ENCODE assay signal across 8 cellular contexts in the genomic region with DNA sequence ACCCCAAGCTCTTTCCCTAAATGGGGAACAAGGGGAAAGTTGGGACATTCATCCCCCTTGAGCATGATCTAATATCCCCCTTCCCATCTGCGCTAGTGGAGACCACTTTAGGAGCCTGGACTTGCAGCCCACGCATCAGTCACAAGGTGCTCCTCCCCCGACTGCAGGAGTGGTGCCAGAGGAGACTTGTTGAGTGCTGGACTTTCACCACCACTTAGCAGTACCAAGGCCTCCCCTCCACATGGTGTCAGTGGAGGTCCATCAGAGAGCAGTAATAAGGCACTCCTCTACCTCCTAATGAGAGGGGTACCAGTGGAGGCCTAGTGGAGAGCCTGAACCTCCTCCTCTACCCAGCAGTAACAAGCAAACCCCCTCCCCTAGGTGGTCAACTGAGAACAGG. TPM values are rescaled to one million over a fixed set of nuclear protein-coding genes. Genes with fewer than 3 reads are reported as not detected.
DNase-seq lines count a peak whose midpoint lies in the region; ATAC-seq, FAIRE-seq and TF ChIP-seq lines count a peak whose summit lies in the region.

No MANE protein-coding gene starts in this region.

- H3K9ac ChIP-seq in Loucy (ENCODE audit: low read depth, low read length, poor library complexity, severe bottlenecking) (no peak overlapping the region), GM12878 (ENCODE audit: control insufficient read depth, insufficient read depth, low read length) (no peak overlapping the region)

- FAIRE-seq in GM12878 (lab: Jason Lieb, UNC) = peak; percentile 49

- intact Hi-C loops in GM12878 (cut with micrococcal nuclease; ENCODE audit: unreplicated experiment) = loop anchor here (1.0 to 5.0 kb wide), 3 partner anchors 119 to 427 kb away; no protein-coding TSS in a partner anchor
- intact Hi-C loops in thyroid gland (cut with DNase I) = no loop called here

- no TSS peak for BruUV-seq in GM12878 (replicated peaks; lab: Mats Ljungman, UMichigan)

- H3K4me3 ChIP-seq in Loucy (ENCODE audit: low read length, poor library complexity, severe bottlenecking) (no peak overlapping the region), GM12878 (no peak overlapping the region), thyroid gland (replicated peaks in 1 of 3) (no peak overlapping the region)

- no peaks in the 10 kb centered on the region for H3K4me1 ChIP-seq in Loucy (ENCODE audit: insufficient read depth, low read length, poor library complexity, severe bottlenecking)
- no peaks in the 10 kb centered on the region for H3K4me1 ChIP-seq in GM12878 (ENCODE audit: control insufficient read depth, insufficient read depth, low read length)
- no peaks in the 10 kb centered on the region for H3K4me1 ChIP-seq in thyroid gland

- H3K9me2 ChIP-seq in Loucy (replicated peaks; ENCODE audit: low read depth, low read length) = no peaks in the 10 kb centered on the region

- ATAC-seq in GM19395 (IDR thresholded peaks at IDR 0.05; ENCODE audit: unreplicated experiment) (peak; percentile 74), GM12878 (peak; percentile 99)

- in situ Hi-C loops in GM12878 (cut with MboI) = loop anchor here (5.0 kb wide), 1 partner anchor 186 kb away; no protein-coding TSS in a partner anchor

- no peaks in the 10 kb centered on the region for H3K27me3 ChIP-seq in Loucy (ENCODE audit: insufficient read depth, low read length, poor library complexity, severe bottlenecking)
- no peaks in the 10 kb centered on the region for H3K27me3 ChIP-seq in GM12878 (replicated peaks in 1 of 2; ENCODE audit: control insufficient read depth in 2 of 2, insufficient read depth in 2 of 2, low read length in 1 of 2)
- no peaks in the 10 kb centered on the region for H3K27me3 ChIP-seq in thyroid gland

- TF ChIP-seq POLR2A in GM12878 (IDR thresholded peaks at IDR 0.05; ENCODE audit: low read depth, low read length) (no peak), thyroid gland (IDR thresholded peaks at IDR 0.05) (no peak)

- SMC1A ChIA-PET in GM12878 (lab: Charles Lee; ENCODE audit: uncharacterized antibody, unreplicated experiment) = interaction anchor here (2.6 to 2.7 kb wide), 2 partner anchors 11 to 186 kb away, joined by 6 to 17 read pairs; no protein-coding TSS in a partner anchor

- no peak overlapping the region for H3K27ac ChIP-seq in GM12878 (ENCODE audit: control insufficient read depth, insufficient read depth)
- H3K27ac ChIP-seq in thyroid gland = no peak overlapping the region

- no peaks in the 10 kb centered on the region for H3F3A ChIP-seq in Loucy (ENCODE audit: low read depth)

- RAD21 ChIA-PET in GM12878 (lab: Charles Lee; ENCODE audit: unreplicated experiment) = interaction anchor here (0.6 kb wide), 1 partner anchor 186 kb away, joined by 3 read pairs; no protein-coding TSS in a partner anchor

- POLR2A ChIA-PET in GM12878 (lab: Charles Lee) = no interaction called here

- CTCF ChIA-PET in GM12878 (lab: Yijun Ruan, JAX) = interaction anchor here (0.7 to 1.4 kb wide), 7 partner anchors 47 to 191 kb away, joined by 3 to 7 read pairs (median 4); no protein-coding TSS in a partner anchor

- H3K79me2 ChIP-seq in Loucy (ENCODE audit: insufficient read depth, low read length) (no peaks in the 10 kb centered on the region), GM12878 (ENCODE audit: control insufficient read depth, insufficient read depth, low read length) (no peaks in the 10 kb centered on the region)

- H4K20me1 ChIP-seq in Loucy (ENCODE audit: insufficient read depth, low read length, poor library complexity, severe bottlenecking) = no peaks in the 10 kb centered on the region
- no peaks in the 10 kb centered on the region for H4K20me1 ChIP-seq in GM12878 (ENCODE audit: control insufficient read depth, insufficient read depth)

- DNase-seq in COLO668 (lab: John Stamatoyannopoulos, UW; ENCODE audit: unreplicated experiment) = peak; percentile 26
- peak; percentile 24 for DNase-seq in GM12878 (ENCODE audit: low read depth, low spot score)
- DNase-seq in thyroid gland = peak; percentile 13 to 16
- DNase-seq in NCI-H1417 treated with DMSO at 0.1 percent for 48 hours (lab: John Stamatoyannopoulos, UW) = no peak
- no peak for DNase-seq in GM19238 (ENCODE audit: insufficient read length, low spot score)
- DNase-seq in occipital lobe (lab: John Stamatoyannopoulos, UW) = no peak

- H3K36me3 ChIP-seq in Loucy (ENCODE audit: insufficient read depth, low read length) = no peaks in the 10 kb centered on the region
- no peaks in the 10 kb centered on the region for H3K36me3 ChIP-seq in GM12878 (ENCODE audit: control insufficient read depth in 2 of 2, insufficient read depth in 2 of 2, low read length in 1 of 2)
- H3K36me3 ChIP-seq in thyroid gland = no peaks in the 10 kb centered on the region

- WGBS in GM12878 (ENCODE audit: insufficient coverage, insufficient replicate concordance, low lambda C conversion rate, missing lambda C conversion rate) = 57% methylated on average over 3 of the region's 3 CpGs
- WGBS in thyroid gland, 2 donors = 75 to 87% methylated on average over 2 to 3 of the region's 3 CpGs

- TF ChIP-seq EP300 in GM12878 (IDR thresholded peaks at IDR 0.05; ENCODE audit: borderline replicate concordance in 1 of 2, control insufficient read depth in 1 of 2, low read depth in 2 of 2, low read length in 2 of 2) = no peak

- TF ChIP-seq CTCF in Loucy (conservative IDR thresholded peaks at IDR 0.05; ENCODE audit: low read length) (peak; percentile 57), GM12878 (IDR thresholded peaks at IDR 0.05 in 2 of 3, conservative IDR thresholded peaks at IDR 0.05 in 1 of 3; ENCODE audit: control insufficient read depth in 2 of 3, extremely low read depth in 1 of 3, insufficient read depth in 1 of 3, low read depth in 3 of 3, low read length in 3 of 3) (peak; percentile 50 to 68 (median 67)), thyroid gland (IDR thresholded peaks at IDR 0.05) (no peak)

- H3K9me3 ChIP-seq in Loucy (ENCODE audit: insufficient read depth, low read depth, low read length) (no peaks in the 10 kb centered on the region), GM12878 (replicated peaks; ENCODE audit: control insufficient read depth, insufficient read depth, low read length) (no peaks in the 10 kb centered on the region), thyroid gland (no peaks in the 10 kb centered on the region)

- H3K4me2 ChIP-seq in Loucy (ENCODE audit: low read depth, low read length, poor library complexity, severe bottlenecking) (no peak overlapping the region), GM12878 (ENCODE audit: control insufficient read depth, insufficient read depth) (no peak overlapping the region)

- H2AFZ ChIP-seq in Loucy (ENCODE audit: low read length) (no peak overlapping the region), GM12878 (ENCODE audit: control insufficient read depth, low read depth, low read length) (no peak overlapping the region)

- peak; percentile 77 for TF ChIP-seq RAD21 in GM12878 (IDR thresholded peaks at IDR 0.05; ENCODE audit: insufficient read depth, low read depth, low read length)

TF ChIP-seq in GM12878, 131 proteins besides CTCF, POLR2A, EP300 and RAD21:
- TF ChIP-seq SMC3 (IDR thresholded peaks at IDR 0.05; ENCODE audit: borderline replicate concordance, low read length) (peak; percentile 80), PML (IDR thresholded peaks at IDR 0.05; ENCODE audit: low read length) (no peak), IRF4 (IDR thresholded peaks at IDR 0.05; ENCODE audit: low read depth, low read length) (0 out of 2 replicates have a peak, but pooled peaks have one; percentile 8)

RNA-seq across cellular contexts. Expression of a gene that starts 22.5 kb away (rescaled TPM):
- 3.0 and 3.2 TPM in 2 replicates for total RNA-seq in GM12878 (2013; cell fraction: nucleolus; rRNA removed)
- total RNA-seq in GM12878 (2014; rRNA removed) (1.2 and 1.9 TPM in 2 replicates), GM12878 (2014; rRNA removed; fragmentation: Illumina TruSeq; extraction: Trizol) (1.9 and 2.1 TPM in 2 replicates), GM12878 (2021) (2.2 and 3.0 TPM in 2 replicates), thyroid gland (10 to 100 TPM; 23.3 to 41.0 (median 31.0) TPM), occipital lobe (36.5 TPM)
- 2.6 TPM for polyA plus RNA-seq in GM12878 (2011; ENCODE audit: low read depth)
- polyA plus RNA-seq in GM12878 (2011; rRNA removed) (2.9 and 5.0 TPM in 2 replicates), GM12878 (2014; fragmentation: Illumina TruSeq; extraction: Trizol) (1.9 and 2.0 TPM in 2 replicates), GM12878 (2014; fragmentation: Nextera tagmentation; extraction: Ambion mirVana) (1 to 10 TPM in 1 of 2 experiments, under 1 TPM in 1; 0.88 to 1.6 TPM), GM12878 (2014; rRNA removed) (1.0 and 1.4 TPM in 2 replicates), GM12878 (2016; fragmentation: Nextera tagmentation; extraction: Ambion mirVana) (1 to 10 TPM; 1.6 to 1.8 TPM)
- 1.4 and 1.9 TPM in 2 replicates for polyA plus RNA-seq in GM12878 (2011; cell fraction: cytosol; rRNA removed)
- 1.0 and 1.5 TPM in 2 replicates for polyA plus RNA-seq in GM12878 (2011; cell fraction: nucleus; rRNA removed)
- polyA plus RNA-seq in GM12878 (2012) = 2.8 and 3.0 TPM in 2 replicates
- 2.8 and 3.0 TPM in 2 replicates for polyA minus RNA-seq in GM12878 (2011; rRNA and poly(A)+ RNA removed)
- 1.0 and 1.9 TPM in 2 replicates for polyA minus RNA-seq in GM12878 (2011; cell fraction: cytosol; rRNA and poly(A)+ RNA removed)
- polyA minus RNA-seq in GM12878 (2011; cell fraction: nucleus; rRNA and poly(A)+ RNA removed) = 1.1 and 1.2 TPM in 2 replicates

RNA-seq across cellular contexts. Expression of a gene that starts 22.7 kb away (rescaled TPM):
- 37.4 and 39.0 TPM in 2 replicates for total RNA-seq in GM12878 (2013; cell fraction: nucleolus; rRNA removed)
- 5.7 and 6.6 TPM in 2 replicates for total RNA-seq in GM12878 (2014; rRNA removed)
- 8.3 and 9.5 TPM in 2 replicates for total RNA-seq in GM12878 (2014; rRNA removed; fragmentation: Illumina TruSeq; extraction: Trizol)
- 5.7 and 6.6 TPM in 2 replicates for total RNA-seq in GM12878 (2021)
- polyA plus RNA-seq in GM12878 (2011; ENCODE audit: low read depth) = 2.7 TPM
- 8.9 and 16.8 TPM in 2 replicates for polyA plus RNA-seq in GM12878 (2011; rRNA removed)
- polyA plus RNA-seq in GM12878 (2011; cell fraction: cytosol; rRNA removed) = 2.6 and 3.3 TPM in 2 replicates
- polyA plus RNA-seq in GM12878 (2011; cell fraction: nucleus; rRNA removed) = 7.7 and 8.5 TPM in 2 replicates
- 5.1 and 7.3 TPM in 2 replicates for polyA plus RNA-seq in GM12878 (2012)
- polyA plus RNA-seq in GM12878 (2014; fragmentation: Illumina TruSeq; extraction: Trizol) = 8.2 and 8.7 TPM in 2 replicates
- polyA plus RNA-seq in GM12878 (2014; fragmentation: Nextera tagmentation; extraction: Ambion mirVana) = 1 to 10 TPM; 1.2 to 1.4 TPM
- polyA plus RNA-seq in GM12878 (2014; rRNA removed) = 3.1 and 4.5 TPM in 2 replicates
- 10 to 100 TPM in 1 of 2 experiments, 1 to 10 TPM in 1; 8.4 to 10.0 TPM for polyA plus RNA-seq in GM12878 (2016; fragmentation: Nextera tagmentation; extraction: Ambion mirVana)
- polyA minus RNA-seq in GM12878 (2011; rRNA and poly(A)+ RNA removed) = 5.4 and 7.6 TPM in 2 replicates
- 2.5 and 4.4 TPM in 2 replicates for polyA minus RNA-seq in GM12878 (2011; cell fraction: cytosol; rRNA and poly(A)+ RNA removed)
- polyA minus RNA-seq in GM12878 (2011; cell fraction: nucleus; rRNA and poly(A)+ RNA removed) = 9.9 and 13.2 TPM in 2 replicates
- total RNA-seq in thyroid gland = 10 to 100 TPM; 17.9 to 27.4 (median 22.1) TPM
- 20.7 TPM for total RNA-seq in occipital lobe

Comparison
In these comparisons a context has a peak if more than half of its experiments do, and no peak if none do; other contexts are left out.
1. DNase-seq: peak in COLO668 (single experiment), GM12878 (single experiment) and thyroid gland (2 of 2); none in NCI-H1417 treated with DMSO at 0.1 percent for 48 hours (single experiment), GM19238 (single experiment) and occipital lobe (single experiment).
2. CTCF ChIP-seq: peak in Loucy (single experiment) and GM12878 (3 of 3); none in thyroid gland (0 of 6).